ENCODE assay signal across 1 cellular context in the genomic region with DNA sequence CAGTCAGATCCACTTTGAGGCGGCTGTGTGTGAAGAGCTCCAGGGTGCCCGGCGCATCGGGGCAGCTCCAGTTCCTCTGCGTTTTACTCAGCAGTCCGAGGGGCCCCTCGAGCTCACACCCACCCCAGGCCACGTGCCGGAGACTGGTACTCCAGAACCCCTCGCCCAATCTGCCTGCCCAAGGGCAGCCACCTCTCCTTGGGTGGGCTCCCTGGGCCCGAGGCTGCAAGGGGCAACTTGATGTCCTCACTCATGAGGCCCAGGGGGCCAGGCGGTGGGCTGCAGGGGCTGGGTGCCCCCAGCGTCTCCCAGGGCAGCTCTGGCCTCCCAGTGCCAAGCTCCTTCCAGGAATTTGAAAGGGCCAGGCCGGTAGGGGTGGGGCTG.
TF ChIP-seq lines count a peak whose summit lies in the region.

No MANE protein-coding gene starts in this region.

TF ChIP-seq in IMR-90, 13 proteins besides CTCF, POLR2A, EP300 and RAD21:
- TF ChIP-seq MAZ (IDR thresholded peaks at IDR 0.05; ENCODE audit: borderline replicate concordance, low read depth, low read length) (no peak), SMC3 (IDR thresholded peaks at IDR 0.05; ENCODE audit: low read depth, low read length) (no peak), RCOR1 (IDR thresholded peaks at IDR 0.05; ENCODE audit: insufficient replicate concordance, low read length) (no peak), CEBPB (IDR thresholded peaks at IDR 0.05; ENCODE audit: low read depth, low read length) (no peak), MXI1 (IDR thresholded peaks at IDR 0.05; ENCODE audit: borderline replicate concordance, low read depth, low read length) (no peak), NFE2L2 (IDR thresholded peaks at IDR 0.05; ENCODE audit: low read depth, low read length) (no peak), MAFK (IDR thresholded peaks at IDR 0.05; ENCODE audit: low read depth, low read length) (no peak), FOS (IDR thresholded peaks at IDR 0.05; ENCODE audit: low read depth, low read length) (no peak)
- TF ChIP-seq, protein P1, sequence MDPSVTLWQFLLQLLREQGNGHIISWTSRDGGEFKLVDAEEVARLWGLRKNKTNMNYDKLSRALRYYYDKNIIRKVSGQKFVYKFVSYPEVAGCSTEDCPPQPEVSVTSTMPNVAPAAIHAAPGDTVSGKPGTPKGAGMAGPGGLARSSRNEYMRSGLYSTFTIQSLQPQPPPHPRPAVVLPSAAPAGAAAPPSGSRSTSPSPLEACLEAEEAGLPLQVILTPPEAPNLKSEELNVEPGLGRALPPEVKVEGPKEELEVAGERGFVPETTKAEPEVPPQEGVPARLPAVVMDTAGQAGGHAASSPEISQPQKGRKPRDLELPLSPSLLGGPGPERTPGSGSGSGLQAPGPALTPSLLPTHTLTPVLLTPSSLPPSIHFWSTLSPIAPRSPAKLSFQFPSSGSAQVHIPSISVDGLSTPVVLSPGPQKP (IDR thresholded peaks at IDR 0.05; ENCODE audit: borderline replicate concordance, low read depth, low read length) = no peak
